ENCODE assay signal across 13 cellular contexts in the genomic region with DNA sequence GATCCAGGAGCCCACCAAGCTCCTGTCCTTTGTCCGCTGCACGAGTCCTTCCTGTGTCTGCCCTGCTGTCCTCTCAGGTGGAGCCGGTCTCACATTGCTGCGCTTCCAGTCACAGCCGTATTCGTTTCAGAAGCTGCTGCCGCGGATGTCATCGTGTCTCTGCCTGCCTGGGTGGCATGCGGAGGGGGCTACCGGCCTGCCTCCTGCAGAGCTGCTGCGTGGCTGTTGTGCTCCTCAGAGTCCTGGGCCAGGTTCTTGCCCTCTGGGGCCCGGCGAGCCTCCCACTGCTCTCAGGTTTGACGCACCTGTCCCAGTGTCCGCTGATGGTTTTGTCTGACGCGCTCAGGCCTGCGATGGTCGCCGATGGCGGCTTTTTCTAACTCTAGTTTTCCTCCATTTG.
A peak's percentile ranks its signal among the peaks of the same experiment; 100 is the strongest.
DNase-seq lines count a peak whose midpoint lies in the region; ATAC-seq lines count a peak whose summit lies in the region.
"Had no signal": no experiment of that assay in that cellular context is flagged by ENCODE, and none has a peak within 500 bp of the region (broad histone marks: within the 10 kb centered on the region; RNA-seq: fewer than 3 reads in every experiment).

No MANE protein-coding gene starts in this region.

- DNase-seq in activated naive CD8-positive, alpha-beta T cell treated with anti-CD3 and anti-CD28 coated beads for 36 hours = no peak
- DNase-seq in left kidney (ENCODE audit: low read depth, low spot score) = peak; percentile 80
- DNase-seq in sciatic nerve (ENCODE audit: low spot score) = peak; percentile 41
- no peak for DNase-seq in SIG-M5 treated with dmso at 0.1 percent for 504 hours (lab: John Stamatoyannopoulos, UW; ENCODE audit: unreplicated experiment)
- no peak for DNase-seq in HuH-7 (ENCODE audit: low spot score)
- DNase-seq: 8988T; CD4-positive, CD25-positive, alpha-beta regulatory T cell; DMS53; GF-D8; GM23248; H7 had no signal

- H3K27me3 Mint-ChIP-seq in activated naive CD8-positive, alpha-beta T cell = no peaks in the 10 kb centered on the region
- no peaks in the 10 kb centered on the region for H3K27me3 Mint-ChIP-seq in activated naive CD8-positive, alpha-beta T cell treated with anti-CD3 and anti-CD28 coated beads for 36 hours
- H3K27me3 Mint-ChIP-seq: CD4-positive, CD25-positive, alpha-beta regulatory T cell had no signal

- intact Hi-C loops in sciatic nerve (cut with DNase I) = no loop called here

- no peaks in the 10 kb centered on the region for H3K9me3 Mint-ChIP-seq in activated naive CD8-positive, alpha-beta T cell (ENCODE audit: low read depth)
- no peaks in the 10 kb centered on the region for H3K9me3 Mint-ChIP-seq in activated naive CD8-positive, alpha-beta T cell treated with anti-CD3 and anti-CD28 coated beads for 36 hours

- H3K36me3 Mint-ChIP-seq in activated naive CD8-positive, alpha-beta T cell = peaks cover 9% of the 10 kb centered on the region
- H3K36me3 Mint-ChIP-seq in activated naive CD8-positive, alpha-beta T cell treated with anti-CD3 and anti-CD28 coated beads for 36 hours = peaks cover 25% of the 10 kb centered on the region

- peaks cover 8% of the 10 kb centered on the region for H3K4me1 Mint-ChIP-seq in activated naive CD8-positive, alpha-beta T cell (ENCODE audit: low read depth)
- H3K4me1 Mint-ChIP-seq in activated naive CD8-positive, alpha-beta T cell treated with anti-CD3 and anti-CD28 coated beads for 36 hours = peaks cover 5% of the 10 kb centered on the region

- H3K4me3 Mint-ChIP-seq in activated naive CD8-positive, alpha-beta T cell = no peak overlapping the region
- no peak overlapping the region for H3K4me3 Mint-ChIP-seq in activated naive CD8-positive, alpha-beta T cell treated with anti-CD3 and anti-CD28 coated beads for 36 hours
- H3K4me3 Mint-ChIP-seq: CD4-positive, CD25-positive, alpha-beta regulatory T cell had no signal

- peak overlapping the region; percentile 22 for H3K27ac Mint-ChIP-seq in activated naive CD8-positive, alpha-beta T cell
- H3K27ac Mint-ChIP-seq in activated naive CD8-positive, alpha-beta T cell treated with anti-CD3 and anti-CD28 coated beads for 36 hours = no peak overlapping the region
- H3K27ac Mint-ChIP-seq: CD4-positive, CD25-positive, alpha-beta regulatory T cell had no signal

- no peak for ATAC-seq in sciatic nerve
- ATAC-seq in GM18861 (IDR thresholded peaks at IDR 0.05; ENCODE audit: unreplicated experiment) = no peak

Comparison
In these comparisons a context has a peak if more than half of its experiments do, and no peak if none do; other contexts are left out.
1. DNase-seq: peak in left kidney (single experiment) and sciatic nerve (single experiment); none in activated naive CD8-positive, alpha-beta T cell treated with anti-CD3 and anti-CD28 coated beads for 36 hours (single experiment), SIG-M5 treated with dmso at 0.1 percent for 504 hours (single experiment) and HuH-7 (single experiment).